In genomic region chr12:94534278-94534677, GRCh38 we compare ENCODE assay signal across 20 cellular contexts.
DNase-seq lines count a peak whose midpoint lies in the region; ATAC-seq and TF ChIP-seq lines count a peak whose summit lies in the region.
"Had no signal": no experiment of that assay in that cellular context is flagged by ENCODE, and none has a peak within 500 bp of the region (broad histone marks: within the 10 kb centered on the region; RNA-seq: fewer than 3 reads in every experiment).

No MANE protein-coding gene starts in this region.

- H3K4me3 ChIP-seq in heart left ventricle, result no peak overlapping the region
- H3K4me3 ChIP-seq: K562 had no signal

- H3K4me1 ChIP-seq in heart left ventricle, result no peaks in the 10 kb centered on the region

- no peaks in the 10 kb centered on the region for H3K36me3 ChIP-seq in heart left ventricle

- TF ChIP-seq POLR2A in heart left ventricle (IDR thresholded peaks at IDR 0.05), result no peak

- H3K4me1 Mint-ChIP-seq in nephron, result peaks cover 17% of the 10 kb centered on the region

- H3K36me3 Mint-ChIP-seq in nephron (ENCODE audit: low read depth), result no peaks in the 10 kb centered on the region
- H3K36me3 Mint-ChIP-seq: CD14-positive monocyte had no signal

- no peak for ATAC-seq in heart left ventricle
- no peak for ATAC-seq in stimulated activated naive CD8-positive, alpha-beta T cell treated with anti-CD3 and anti-CD28 coated beads, Interleukin-15, Interleukin-2, amounts not matched to agents 100 U/mL and 50 U/mL, for 24 hours
- ATAC-seq: K562 had no signal

- no peak overlapping the region for H3K27ac ChIP-seq in heart left ventricle
- H3K27ac ChIP-seq: 22Rv1 had no signal

- H3K9me3 ChIP-seq in heart left ventricle, result no peaks in the 10 kb centered on the region

- DNase-seq in DMS53 (lab: John Stamatoyannopoulos, UW), result peak; percentile 29
- no peak for DNase-seq in DMS53 treated with DMSO at 0.1 percent for 48 hours (lab: John Stamatoyannopoulos, UW; ENCODE audit: unreplicated experiment)
- DNase-seq in cardiac septum (ENCODE audit: low spot score), result peak; percentile 20
- no peak for DNase-seq in heart left ventricle
- no peak for DNase-seq in COLO668 (lab: John Stamatoyannopoulos, UW; ENCODE audit: unreplicated experiment)
- no peak for DNase-seq in stimulated activated naive CD8-positive, alpha-beta T cell treated with anti-CD3 and anti-CD28 coated beads, Interleukin-15, Interleukin-2, amounts not matched to agents 100 U/mL and 50 U/mL, for 24 hours
- DNase-seq in T-helper 2 cell, result no peak
- DNase-seq: AML-193, DMS 273 treated with DMSO at 0.1 percent for 48 hours, GF-D8, NCI-H1105 treated with DMSO at 0.1 percent for 48 hours, NCI-H1694 treated with DMSO at 0.1 percent for 48 hours, NCI-H2107, NCI-H510A, NCI-H748 treated with DMSO at 0.1 percent for 48 hours, SHP77 had no signal

- peak overlapping the region; percentile 16 to 87 (median 84) for H3K27ac Mint-ChIP-seq in nephron
- H3K27ac Mint-ChIP-seq: CD14-positive monocyte had no signal

- no peaks in the 10 kb centered on the region for H3K27me3 ChIP-seq in heart left ventricle

- intact Hi-C loops in cardiac septum (cut with DNase I) (loop anchor here (5.0 kb wide), 1 partner anchor 387 kb away; the partner anchor contains the start of gene PLXNC1), heart left ventricle (cut with DNase I) (loop anchor here in 6 of 10 donors (2.0 to 10.0 kb wide), 5 partner anchors 199 to 801 kb away; partner anchors contain the start of gene PLXNC1 (in 2 of the 6))

- no peak overlapping the region for H3K4me3 Mint-ChIP-seq in nephron
- H3K4me3 Mint-ChIP-seq: CD14-positive monocyte had no signal

- H3K9me3 Mint-ChIP-seq in nephron, result no peaks in the 10 kb centered on the region
- H3K9me3 Mint-ChIP-seq: CD14-positive monocyte had no signal

- 89 to 92% (median 91%) methylated on average over 6 of the region's 6 CpGs for WGBS in heart left ventricle, 4 donors

- TF ChIP-seq CTCF in heart left ventricle (IDR thresholded peaks at IDR 0.05) (no peak), nephron (IDR thresholded peaks at IDR 0.05; ENCODE audit: unreplicated experiment in 3 of 3) (no peak)

- peaks cover 15% of the 10 kb centered on the region for H3K27me3 Mint-ChIP-seq in nephron (ENCODE audit: low read depth)

Comparison
In these comparisons a context has a peak if more than half of its experiments do, and no peak if none do; other contexts are left out.
1. DNase-seq: peak in DMS53 (single experiment) and cardiac septum (single experiment); none in DMS53 treated with DMSO at 0.1 percent for 48 hours (single experiment), heart left ventricle (0 of 5), COLO668 (single experiment), stimulated activated naive CD8-positive, alpha-beta T cell treated with anti-CD3 and anti-CD28 coated beads, Interleukin-15, Interleukin-2, amounts not matched to agents 100 U/mL and 50 U/mL, for 24 hours (single experiment) and T-helper 2 cell (0 of 5).